ENCODE assay signal across 1 cellular context in the genomic region with DNA sequence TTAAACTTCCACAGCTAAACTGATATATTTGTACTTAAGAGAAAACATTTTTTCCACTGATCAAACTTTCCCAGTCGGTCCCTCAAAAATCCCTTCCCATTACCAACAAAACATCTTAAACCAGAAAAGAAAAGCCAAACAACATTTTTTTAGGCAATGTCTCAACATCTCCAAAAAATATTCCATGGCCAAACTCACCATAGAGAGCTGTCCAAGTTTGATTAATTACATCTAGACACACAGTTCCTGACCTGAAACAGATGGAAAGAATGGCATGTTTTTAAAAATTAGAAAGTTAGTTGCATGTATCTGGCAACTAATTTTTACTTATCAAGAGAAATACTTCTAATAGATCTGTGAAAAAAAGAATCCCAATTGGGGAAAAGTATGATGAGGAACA.
TF ChIP-seq lines count a peak whose summit lies in the region.

No MANE protein-coding gene starts in this region.

TF ChIP-seq in HCT116, 20 proteins besides CTCF, POLR2A, EP300 and RAD21 (continued from another document):
- TF ChIP-seq, protein P1, sequence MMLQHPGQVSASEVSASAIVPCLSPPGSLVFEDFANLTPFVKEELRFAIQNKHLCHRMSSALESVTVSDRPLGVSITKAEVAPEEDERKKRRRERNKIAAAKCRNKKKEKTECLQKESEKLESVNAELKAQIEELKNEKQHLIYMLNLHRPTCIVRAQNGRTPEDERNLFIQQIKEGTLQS (IDR thresholded peaks at IDR 0.05): no peak
- no peak for TF ChIP-seq EZH2phosphoT487 (IDR thresholded peaks at IDR 0.05; ENCODE audit: borderline replicate concordance)
- no peak for TF ChIP-seq TCF7L2 (IDR thresholded peaks at IDR 0.05; ENCODE audit: borderline replicate concordance, extremely low read depth, insufficient read depth, insufficient read length)
- TF ChIP-seq JUND (IDR thresholded peaks at IDR 0.05): no peak
- TF ChIP-seq CBX3 (IDR thresholded peaks at IDR 0.05; ENCODE audit: low read depth): no peak
- TF ChIP-seq, protein P2, sequence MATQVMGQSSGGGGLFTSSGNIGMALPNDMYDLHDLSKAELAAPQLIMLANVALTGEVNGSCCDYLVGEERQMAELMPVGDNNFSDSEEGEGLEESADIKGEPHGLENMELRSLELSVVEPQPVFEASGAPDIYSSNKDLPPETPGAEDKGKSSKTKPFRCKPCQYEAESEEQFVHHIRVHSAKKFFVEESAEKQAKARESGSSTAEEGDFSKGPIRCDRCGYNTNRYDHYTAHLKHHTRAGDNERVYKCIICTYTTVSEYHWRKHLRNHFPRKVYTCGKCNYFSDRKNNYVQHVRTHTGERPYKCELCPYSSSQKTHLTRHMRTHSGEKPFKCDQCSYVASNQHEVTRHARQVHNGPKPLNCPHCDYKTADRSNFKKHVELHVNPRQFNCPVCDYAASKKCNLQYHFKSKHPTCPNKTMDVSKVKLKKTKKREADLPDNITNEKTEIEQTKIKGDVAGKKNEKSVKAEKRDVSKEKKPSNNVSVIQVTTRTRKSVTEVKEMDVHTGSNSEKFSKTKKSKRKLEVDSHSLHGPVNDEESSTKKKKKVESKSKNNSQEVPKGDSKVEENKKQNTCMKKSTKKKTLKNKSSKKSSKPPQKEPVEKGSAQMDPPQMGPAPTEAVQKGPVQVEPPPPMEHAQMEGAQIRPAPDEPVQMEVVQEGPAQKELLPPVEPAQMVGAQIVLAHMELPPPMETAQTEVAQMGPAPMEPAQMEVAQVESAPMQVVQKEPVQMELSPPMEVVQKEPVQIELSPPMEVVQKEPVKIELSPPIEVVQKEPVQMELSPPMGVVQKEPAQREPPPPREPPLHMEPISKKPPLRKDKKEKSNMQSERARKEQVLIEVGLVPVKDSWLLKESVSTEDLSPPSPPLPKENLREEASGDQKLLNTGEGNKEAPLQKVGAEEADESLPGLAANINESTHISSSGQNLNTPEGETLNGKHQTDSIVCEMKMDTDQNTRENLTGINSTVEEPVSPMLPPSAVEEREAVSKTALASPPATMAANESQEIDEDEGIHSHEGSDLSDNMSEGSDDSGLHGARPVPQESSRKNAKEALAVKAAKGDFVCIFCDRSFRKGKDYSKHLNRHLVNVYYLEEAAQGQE (IDR thresholded peaks at IDR 0.05; ENCODE audit: low read depth): no peak
- no peak for TF ChIP-seq SIN3A (IDR thresholded peaks at IDR 0.05; ENCODE audit: low read depth)
